Comparison of ENCODE assay signal across 19 cellular contexts in genomic region chr19:49681830-49682229, GRCh38. TPM values are rescaled to one million over a fixed set of nuclear protein-coding genes. Genes with fewer than 3 reads are reported as not detected.
A peak's percentile ranks its signal among the peaks of the same experiment; 100 is the strongest.
DNase-seq lines count a peak whose midpoint lies in the region; ATAC-seq and TF ChIP-seq lines count a peak whose summit lies in the region.
"Had no signal": no experiment of that assay in that cellular context is flagged by ENCODE, and none has a peak within 500 bp of the region (broad histone marks: within the 10 kb centered on the region; RNA-seq: fewer than 3 reads in every experiment).

No MANE protein-coding gene starts in this region.

- no peak overlapping the region for H3K4me2 ChIP-seq in mesenchymal stem cell (ENCODE audit: low read length, poor library complexity, severe bottlenecking)

- H3K9me3 Mint-ChIP-seq in activated naive CD8-positive, alpha-beta T cell (ENCODE audit: low read depth): no peaks in the 10 kb centered on the region
- H3K9me3 Mint-ChIP-seq in activated naive CD8-positive, alpha-beta T cell treated with anti-CD3 and anti-CD28 coated beads, Interleukin-2, amount 50 U/mL, for 24 hours: no peaks in the 10 kb centered on the region
- H3K9me3 Mint-ChIP-seq in activated T-helper 17 cell treated with anti-CD3 and anti-CD28 coated beads, Interleukin-2, amount 50 U/mL, for 72 hours: no peaks in the 10 kb centered on the region
- no peaks in the 10 kb centered on the region for H3K9me3 Mint-ChIP-seq in type B pancreatic cell
- H3K9me3 Mint-ChIP-seq in progenitor cell of endocrine pancreas (ENCODE audit: low read depth): no peaks in the 10 kb centered on the region
- H3K9me3 Mint-ChIP-seq: CD8-positive, alpha-beta memory T cell had no signal

- no peak overlapping the region for H3K4ac ChIP-seq in mesenchymal stem cell (ENCODE audit: low read depth in 1 of 2, low read length in 2 of 2)

- H3K4me1 ChIP-seq in mesenchymal stem cell (ENCODE audit: control insufficient read depth, insufficient read depth, low read depth, low read length): peaks cover 31% of the 10 kb centered on the region

- H3K23ac ChIP-seq in mesenchymal stem cell (ENCODE audit: low read length in 2 of 2): no peak overlapping the region

- no peak overlapping the region for H2BK120ac ChIP-seq in mesenchymal stem cell (ENCODE audit: low read depth, low read length)

- no peak overlapping the region for H3K14ac ChIP-seq in mesenchymal stem cell (ENCODE audit: low read length in 2 of 2)

- no peak for ATAC-seq in activated naive CD8-positive, alpha-beta T cell treated with anti-CD3 and anti-CD28 coated beads, Interleukin-2, amount 50 U/mL, for 24 hours
- ATAC-seq in activated T-helper 17 cell treated with anti-CD3 and anti-CD28 coated beads, Interleukin-2, amount 50 U/mL, for 72 hours (replicated peaks): no peak
- no peak for ATAC-seq in GM21529 (IDR thresholded peaks at IDR 0.05; ENCODE audit: unreplicated experiment)

- peaks cover 26% of the 10 kb centered on the region for H3K4me1 Mint-ChIP-seq in activated naive CD8-positive, alpha-beta T cell (ENCODE audit: low read depth)
- H3K4me1 Mint-ChIP-seq in activated naive CD8-positive, alpha-beta T cell treated with anti-CD3 and anti-CD28 coated beads, Interleukin-2, amount 50 U/mL, for 24 hours: peaks cover 47% of the 10 kb centered on the region
- H3K4me1 Mint-ChIP-seq in activated T-helper 17 cell treated with anti-CD3 and anti-CD28 coated beads, Interleukin-2, amount 50 U/mL, for 72 hours: peaks cover 11% of the 10 kb centered on the region
- H3K4me1 Mint-ChIP-seq in type B pancreatic cell (ENCODE audit: unreplicated experiment): peaks cover 9% of the 10 kb centered on the region
- peaks cover 17% of the 10 kb centered on the region for H3K4me1 Mint-ChIP-seq in progenitor cell of endocrine pancreas (ENCODE audit: low read depth)

- H3K36me3 ChIP-seq in mesenchymal stem cell (ENCODE audit: control insufficient read depth in 1 of 2, insufficient read depth in 2 of 2, low read depth in 1 of 2, low read length in 2 of 2): peaks cover 48 to 58% of the 10 kb centered on the region in 2 experiments
- H3K36me3 ChIP-seq in H7 (replicated peaks; ENCODE audit: control insufficient read depth, insufficient read depth, low read length): peaks cover 30% of the 10 kb centered on the region

- no peak for TF ChIP-seq CTCF in type B pancreatic cell (conservative IDR thresholded peaks at IDR 0.05)
- no peak for TF ChIP-seq CTCF in progenitor cell of endocrine pancreas (IDR thresholded peaks at IDR 0.05; ENCODE audit: unreplicated experiment)

- no peak overlapping the region for H3K18ac ChIP-seq in mesenchymal stem cell (ENCODE audit: low read depth in 1 of 2, low read length in 2 of 2)

- H2BK5ac ChIP-seq in mesenchymal stem cell (ENCODE audit: low read depth, low read length, poor library complexity, severe bottlenecking): no peak overlapping the region

- no peak overlapping the region for H2AK5ac ChIP-seq in mesenchymal stem cell (ENCODE audit: low read length, severe bottlenecking)

- no peak overlapping the region for H2BK12ac ChIP-seq in mesenchymal stem cell (ENCODE audit: low read length in 2 of 2)

- no peaks in the 10 kb centered on the region for H3K9me3 ChIP-seq in mesenchymal stem cell (ENCODE audit: control insufficient read depth, low read length)
- H3K9me3 ChIP-seq: BLaER1 had no signal

- H4K91ac ChIP-seq in mesenchymal stem cell (ENCODE audit: low read length): no peak overlapping the region

- no peak overlapping the region for H4K8ac ChIP-seq in mesenchymal stem cell (ENCODE audit: low read length)

- no peak overlapping the region for H3K27ac Mint-ChIP-seq in activated naive CD8-positive, alpha-beta T cell
- H3K27ac Mint-ChIP-seq in activated naive CD8-positive, alpha-beta T cell treated with anti-CD3 and anti-CD28 coated beads, Interleukin-2, amount 50 U/mL, for 24 hours: no peak overlapping the region
- peak overlapping the region; percentile 41 for H3K27ac Mint-ChIP-seq in activated T-helper 17 cell treated with anti-CD3 and anti-CD28 coated beads, Interleukin-2, amount 50 U/mL, for 72 hours
- no peak overlapping the region for H3K27ac Mint-ChIP-seq in type B pancreatic cell
- no peak overlapping the region for H3K27ac Mint-ChIP-seq in progenitor cell of endocrine pancreas

- no peaks in the 10 kb centered on the region for H3K27me3 Mint-ChIP-seq in activated naive CD8-positive, alpha-beta T cell
- H3K27me3 Mint-ChIP-seq in activated naive CD8-positive, alpha-beta T cell treated with anti-CD3 and anti-CD28 coated beads, Interleukin-2, amount 50 U/mL, for 24 hours: no peaks in the 10 kb centered on the region
- no peaks in the 10 kb centered on the region for H3K27me3 Mint-ChIP-seq in activated T-helper 17 cell treated with anti-CD3 and anti-CD28 coated beads, Interleukin-2, amount 50 U/mL, for 72 hours
- no peaks in the 10 kb centered on the region for H3K27me3 Mint-ChIP-seq in type B pancreatic cell
- no peaks in the 10 kb centered on the region for H3K27me3 Mint-ChIP-seq in progenitor cell of endocrine pancreas
- H3K27me3 Mint-ChIP-seq: CD8-positive, alpha-beta memory T cell had no signal

- H3K27me3 ChIP-seq in mesenchymal stem cell (ENCODE audit: control insufficient read depth in 1 of 2, insufficient read depth in 1 of 2, low read length in 2 of 2) (no peaks in the 10 kb centered on the region), H7 (ENCODE audit: control insufficient read depth, insufficient read depth, low read length) (no peaks in the 10 kb centered on the region)
- H3K27me3 ChIP-seq: BLaER1 had no signal

- peak overlapping the region; percentile 3 for H3K4me3 Mint-ChIP-seq in activated naive CD8-positive, alpha-beta T cell
- no peak overlapping the region for H3K4me3 Mint-ChIP-seq in activated naive CD8-positive, alpha-beta T cell treated with anti-CD3 and anti-CD28 coated beads, Interleukin-2, amount 50 U/mL, for 24 hours
- H3K4me3 Mint-ChIP-seq in activated T-helper 17 cell treated with anti-CD3 and anti-CD28 coated beads, Interleukin-2, amount 50 U/mL, for 72 hours: peak overlapping the region; percentile 41
- H3K4me3 Mint-ChIP-seq in type B pancreatic cell: no peak overlapping the region
- no peak overlapping the region for H3K4me3 Mint-ChIP-seq in progenitor cell of endocrine pancreas (ENCODE audit: low read depth)

- H3K36me3 Mint-ChIP-seq in activated naive CD8-positive, alpha-beta T cell: no peaks in the 10 kb centered on the region
- peaks cover 56% of the 10 kb centered on the region for H3K36me3 Mint-ChIP-seq in activated naive CD8-positive, alpha-beta T cell treated with anti-CD3 and anti-CD28 coated beads, Interleukin-2, amount 50 U/mL, for 24 hours (ENCODE audit: low read depth)
- peaks cover 77% of the 10 kb centered on the region for H3K36me3 Mint-ChIP-seq in activated T-helper 17 cell treated with anti-CD3 and anti-CD28 coated beads, Interleukin-2, amount 50 U/mL, for 72 hours (ENCODE audit: low read depth)
- H3K36me3 Mint-ChIP-seq in type B pancreatic cell: peaks cover 8% of the 10 kb centered on the region
- peaks cover 22% of the 10 kb centered on the region for H3K36me3 Mint-ChIP-seq in progenitor cell of endocrine pancreas (ENCODE audit: insufficient read depth)

- peaks cover 14% of the 10 kb centered on the region for H3K79me1 ChIP-seq in mesenchymal stem cell (replicated peaks; ENCODE audit: low read length, poor library complexity, severe bottlenecking)

- H2BK15ac ChIP-seq in mesenchymal stem cell (ENCODE audit: low read depth, poor library complexity, severe bottlenecking): no peak overlapping the region

- H2AFZ ChIP-seq in mesenchymal stem cell (ENCODE audit: low read depth, low read length): no peak overlapping the region

- no peak overlapping the region for H3K27ac ChIP-seq in mesenchymal stem cell (ENCODE audit: low read length, poor library complexity, severe bottlenecking)
- H3K27ac ChIP-seq: BLaER1 had no signal

- 98% methylated on average over 19 of the region's 19 CpGs for WGBS in mesenchymal stem cell

- H3K9ac ChIP-seq in mesenchymal stem cell (ENCODE audit: low read length): peak overlapping the region; percentile 54
- H3K9ac ChIP-seq: BLaER1 had no signal

- H3K4me3 ChIP-seq in mesenchymal stem cell (ENCODE audit: insufficient read depth in 1 of 2, low read depth in 1 of 2, low read length in 2 of 2) (no peak overlapping the region), H7 (ENCODE audit: insufficient read depth, low read depth, low read length) (no peak overlapping the region)
- H3K4me3 ChIP-seq: BLaER1, SK-N-MC had no signal

- no peak for DNase-seq in activated naive CD8-positive, alpha-beta T cell treated with anti-CD3 and anti-CD28 coated beads, Interleukin-2, amount 50 U/mL, for 24 hours
- DNase-seq in mesenchymal stem cell: no peak
- DNase-seq in type B pancreatic cell (ENCODE audit: extremely low spot score, unreplicated experiment): peak; percentile 63
- no peak for DNase-seq in H7
- no peak for DNase-seq in progenitor cell of endocrine pancreas (ENCODE audit: low spot score, unreplicated experiment)
- DNase-seq: 8988T; CD8-positive, alpha-beta memory T cell; DMS79; Kasumi-1; MM.1S; NCI-H1092 treated with DMSO at 0.1 percent for 48 hours; NCI-H2107; NCI-H2227 treated with DMSO at 0.1 percent for 48 hours; NCI-H524 had no signal

RNA-seq across cellular contexts. Expression of gene PRMT1, which starts 4.8 kb away (rescaled TPM):
- total RNA-seq in activated T-helper 17 cell treated with anti-CD3 and anti-CD28 coated beads, Interleukin-2, amount 50 U/mL, for 72 hours: 100 to 1,000 TPM; 183 to 345 TPM
- 111 TPM for polyA plus RNA-seq in mesenchymal stem cell (2013, experiment 1 of 2)
- polyA plus RNA-seq in mesenchymal stem cell (2013, experiment 2 of 2): 103 TPM
- total RNA-seq in type B pancreatic cell (ENCODE audit: low replicate concordance) (131 and 195 TPM in 2 replicates), progenitor cell of endocrine pancreas (299 and 306 TPM in 2 replicates)
- 690 and 848 TPM in 2 replicates for total RNA-seq in H7 (2014; rRNA removed; shearing (Covaris generic))

RNA-seq across cellular contexts. Expression of gene ADM5, which starts 7.6 kb away (rescaled TPM):
- total RNA-seq in activated T-helper 17 cell treated with anti-CD3 and anti-CD28 coated beads, Interleukin-2, amount 50 U/mL, for 72 hours: 1 to 10 TPM; 8.5 to 8.6 TPM
- 0.68 TPM for polyA plus RNA-seq in mesenchymal stem cell (2013, experiment 1 of 2)
- polyA plus RNA-seq in mesenchymal stem cell (2013, experiment 2 of 2): 0.44 TPM
- total RNA-seq in type B pancreatic cell (ENCODE audit: low replicate concordance) (1.7 and 3.2 TPM in 2 replicates), progenitor cell of endocrine pancreas (7.7 TPM in 2 replicates)
- 1.4 and 1.8 TPM in 2 replicates for total RNA-seq in H7 (2014; rRNA removed; shearing (Covaris generic))

RNA-seq across cellular contexts. Expression of gene CPT1C, which starts 9.1 kb away (rescaled TPM):
- 1 to 10 TPM in 1 of 2 donors, under 1 TPM in 1; 0.93 to 4.3 TPM for total RNA-seq in activated T-helper 17 cell treated with anti-CD3 and anti-CD28 coated beads, Interleukin-2, amount 50 U/mL, for 72 hours
- polyA plus RNA-seq in mesenchymal stem cell (2013, experiment 1 of 2): 24.1 TPM
- polyA plus RNA-seq in mesenchymal stem cell (2013, experiment 2 of 2): 23.0 TPM
- 7.8 and 65.0 TPM in 2 replicates for total RNA-seq in type B pancreatic cell (ENCODE audit: low replicate concordance)
- 25.8 and 28.9 TPM in 2 replicates for total RNA-seq in H7 (2014; rRNA removed; shearing (Covaris generic))
- total RNA-seq in progenitor cell of endocrine pancreas: 49.9 and 53.1 TPM in 2 replicates
- polyA plus RNA-seq: CD8-positive, alpha-beta memory T cell had no signal

RNA-seq across cellular contexts. Expression of gene BCL2L12, which starts 16.1 kb away (rescaled TPM):
- total RNA-seq in activated T-helper 17 cell treated with anti-CD3 and anti-CD28 coated beads, Interleukin-2, amount 50 U/mL, for 72 hours: 10 to 100 TPM; 61.1 to 80.5 TPM
- polyA plus RNA-seq in mesenchymal stem cell (2013, experiment 1 of 2): 20.5 TPM
- 20.9 TPM for polyA plus RNA-seq in mesenchymal stem cell (2013, experiment 2 of 2)
- total RNA-seq in type B pancreatic cell (ENCODE audit: low replicate concordance): 40.8 and 49.2 TPM in 2 replicates
- total RNA-seq in H7 (2014; rRNA removed; shearing (Covaris generic)): 34.3 and 42.5 TPM in 2 replicates
- total RNA-seq in progenitor cell of endocrine pancreas: 58.5 and 59.0 TPM in 2 replicates

RNA-seq across cellular contexts. Expression of gene IRF3, which starts 16.2 kb away (rescaled TPM):
- total RNA-seq in activated T-helper 17 cell treated with anti-CD3 and anti-CD28 coated beads, Interleukin-2, amount 50 U/mL, for 72 hours: 100 to 1,000 TPM; 150 to 218 TPM
- 73.1 TPM for polyA plus RNA-seq in mesenchymal stem cell (2013, experiment 1 of 2)
- polyA plus RNA-seq in mesenchymal stem cell (2013, experiment 2 of 2): 76.3 TPM
- 81.4 and 86.6 TPM in 2 replicates for total RNA-seq in type B pancreatic cell (ENCODE audit: low replicate concordance)
- total RNA-seq in H7 (2014; rRNA removed; shearing (Covaris generic)): 107 and 108 TPM in 2 replicates
- 103 and 110 TPM in 2 replicates for total RNA-seq in progenitor cell of endocrine pancreas

Comparison
In these comparisons a context has a peak if more than half of its experiments do, and no peak if none do; other contexts are left out.
1. H3K4me3 Mint-ChIP-seq: peak in activated naive CD8-positive, alpha-beta T cell (single experiment) and activated T-helper 17 cell treated with anti-CD3 and anti-CD28 coated beads, Interleukin-2, amount 50 U/mL, for 72 hours (single experiment); none in activated naive CD8-positive, alpha-beta T cell treated with anti-CD3 and anti-CD28 coated beads, Interleukin-2, amount 50 U/mL, for 24 hours (single experiment), type B pancreatic cell (single experiment) and progenitor cell of endocrine pancreas (single experiment).